ENCODE assay signal across 1 cellular context in the genomic region with DNA sequence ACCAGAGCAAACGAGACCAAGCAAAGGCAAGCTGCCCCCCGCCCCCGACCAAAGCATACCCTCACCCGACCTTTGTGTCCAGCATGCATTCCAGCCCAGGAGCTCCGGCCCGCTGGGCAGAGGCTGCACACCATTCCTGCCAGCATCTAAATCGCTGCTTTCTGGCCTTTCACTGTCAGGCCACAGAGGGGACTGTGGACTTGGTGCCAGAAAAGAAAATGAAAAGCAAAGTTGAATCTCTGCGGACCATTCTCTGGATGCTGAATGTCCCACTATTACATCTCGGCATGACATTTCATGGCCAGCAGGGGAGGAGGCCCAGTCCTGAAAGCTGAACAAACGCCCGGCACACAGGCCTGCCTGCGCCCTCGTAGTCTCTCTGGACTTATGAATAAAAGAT.
TF ChIP-seq lines count a peak whose summit lies in the region.

No MANE protein-coding gene starts in this region.

TF ChIP-seq in IMR-90, 13 proteins besides CTCF, POLR2A, EP300 and RAD21:
- no peak for TF ChIP-seq RCOR1 (IDR thresholded peaks at IDR 0.05; ENCODE audit: insufficient replicate concordance, low read length)
- no peak for TF ChIP-seq SMC3 (IDR thresholded peaks at IDR 0.05; ENCODE audit: low read depth, low read length)
- no peak for TF ChIP-seq NFE2L2 (IDR thresholded peaks at IDR 0.05; ENCODE audit: low read depth, low read length)
